In the genomic region with DNA sequence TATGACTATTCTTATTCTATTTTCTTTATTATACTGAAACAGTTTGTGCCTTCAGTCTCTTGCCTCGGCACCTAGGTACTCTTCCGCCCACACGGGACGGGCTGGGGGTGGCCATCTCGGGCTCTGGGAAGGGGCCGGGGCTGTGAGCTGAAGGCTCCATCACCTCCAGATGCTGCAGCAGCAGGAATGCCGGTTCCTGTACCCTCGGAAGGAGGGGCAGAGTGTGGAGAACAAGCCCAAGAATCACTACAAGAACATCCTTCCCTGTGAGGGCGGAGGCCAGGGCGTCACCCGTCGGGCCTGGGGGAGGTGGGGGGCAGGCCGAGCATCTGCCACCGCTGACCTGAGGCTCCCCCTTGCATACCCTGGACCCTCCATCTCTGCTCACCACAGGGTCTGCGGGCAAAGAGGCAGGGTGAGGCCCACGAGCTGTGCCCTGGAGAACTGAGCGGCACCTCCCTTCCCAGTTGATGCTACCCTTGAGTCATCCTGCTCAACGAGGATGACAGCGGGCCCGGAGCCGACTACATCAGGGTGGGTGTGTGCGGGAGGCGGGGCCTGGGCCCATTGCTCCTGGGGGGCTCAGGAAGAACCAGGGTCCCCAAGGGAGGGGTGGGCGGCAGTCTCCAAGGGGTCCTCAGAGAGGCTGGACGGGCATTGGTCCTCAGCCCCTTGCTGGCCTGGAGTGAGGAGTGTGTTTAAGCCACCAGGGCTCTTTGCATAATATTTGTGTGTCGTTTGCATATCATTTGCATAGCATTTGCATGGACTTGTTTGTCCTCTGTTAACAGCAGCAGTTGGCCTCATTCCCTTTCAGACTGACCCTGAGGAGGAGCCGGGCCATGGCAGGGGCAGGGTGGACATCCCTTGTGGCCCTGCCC, we compare ENCODE assay signal across 16 cellular contexts.
DNase-seq lines count a peak whose midpoint lies in the region; TF ChIP-seq lines count a peak whose summit lies in the region.
"Had no signal": no experiment of that assay in that cellular context is flagged by ENCODE, and none has a peak within 500 bp of the region (broad histone marks: within the 10 kb centered on the region; RNA-seq: fewer than 3 reads in every experiment).

No MANE protein-coding gene starts in this region.

- DNase-seq in ACHN (peak; percentile 30), CD1c-positive myeloid dendritic cell (ENCODE audit: extremely low spot score) (peak; percentile 16), NCI-H526 (lab: John Stamatoyannopoulos, UW) (peak; percentile 97), epithelial cell of esophagus (ENCODE audit: low read depth) (peak; percentile 44), kidney glomerular epithelial cell (lab: John Stamatoyannopoulos, UW) (no peak), NOMO-1 treated with DMSO at 0.1 percent for 48 hours (lab: John Stamatoyannopoulos, UW; ENCODE audit: unreplicated experiment) (no peak), NCI-H1417 treated with DMSO at 0.1 percent for 48 hours (lab: John Stamatoyannopoulos, UW) (no peak), NCI-H2029 (lab: John Stamatoyannopoulos, UW) (no peak)
- DNase-seq: activated effector memory CD4-positive, alpha-beta T cell treated with Interleukin-2 at 50 U/mL for 16 hours; CD4-positive, alpha-beta memory T cell; NCI-H1105 treated with DMSO at 0.1 percent for 48 hours; right cardiac atrium; SHP77; thyroid gland had no signal

- H3K4me3 ChIP-seq in epithelial cell of esophagus (ENCODE audit: low read length): no peak overlapping the region
- H3K4me3 ChIP-seq: coronary artery, neural progenitor cell, thyroid gland had no signal

- no peak for TF ChIP-seq CTCF in epithelial cell of esophagus (IDR thresholded peaks at IDR 0.05; ENCODE audit: insufficient read depth, low read depth, low read length, missing control alignments)

- in situ Hi-C loops in ACHN (cut with HindIII; ENCODE audit: low pct_ligation_motif_present, low pct_unique_long_range_greater_than_20kb, low sequenced_read_pairs): no loop called here

Comparison
In these comparisons a context has a peak if more than half of its experiments do, and no peak if none do; other contexts are left out.
1. DNase-seq: peak in ACHN (single experiment), CD1c-positive myeloid dendritic cell (single experiment), NCI-H526 (2 of 2) and epithelial cell of esophagus (single experiment); none in kidney glomerular epithelial cell (single experiment), NOMO-1 treated with DMSO at 0.1 percent for 48 hours (single experiment), NCI-H1417 treated with DMSO at 0.1 percent for 48 hours (single experiment) and NCI-H2029 (single experiment).